In genomic region chr13:41267106-41267505, GRCh38 we compare ENCODE assay signal across 14 cellular contexts. TPM values are rescaled to one million over a fixed set of nuclear protein-coding genes. Genes with fewer than 3 reads are reported as not detected.
DNase-seq lines count a peak whose midpoint lies in the region; ATAC-seq and TF ChIP-seq lines count a peak whose summit lies in the region.
"Had no signal": no experiment of that assay in that cellular context is flagged by ENCODE, and none has a peak within 500 bp of the region (broad histone marks: within the 10 kb centered on the region; RNA-seq: fewer than 3 reads in every experiment).

No MANE protein-coding gene starts in this region.

- H3K27ac Mint-ChIP-seq in activated naive CD8-positive, alpha-beta T cell = peak overlapping the region; percentile 77
- no peak overlapping the region for H3K27ac Mint-ChIP-seq in activated naive CD8-positive, alpha-beta T cell treated with anti-CD3 and anti-CD28 coated beads, Interleukin-2, amount 50 U/mL, for 24 hours
- H3K27ac Mint-ChIP-seq in activated naive CD8-positive, alpha-beta T cell treated with anti-CD3 and anti-CD28 coated beads for 36 hours = peak overlapping the region; percentile 16
- peak overlapping the region; percentile 42 for H3K27ac Mint-ChIP-seq in stimulated activated naive B cell treated with anti-CD40 and anti-IgM and Interleukin-4, amounts not matched to agents 10 μg/mL and 1 μg/mL and 100 μg/mL, for 72 hours

- H3K9me3 ChIP-seq in SK-N-SH (peaks cover 41% of the 10 kb centered on the region), Karpas-422 (ENCODE audit: low read length) (peaks cover 17% of the 10 kb centered on the region)

- H3K79me2 ChIP-seq in SK-N-SH (ENCODE audit: insufficient read depth) (0 out of 2 replicates have a peak, but pooled peaks cover 6% of the 10 kb centered on the region), Karpas-422 (ENCODE audit: low read length) (peaks cover 11% of the 10 kb centered on the region)

- H3K4me3 ChIP-seq in SK-N-SH (ENCODE audit: low read depth in 2 of 2, low read length in 1 of 2) = no peak overlapping the region
- H3K4me3 ChIP-seq in Karpas-422 (ENCODE audit: low read length) = no peak overlapping the region
- H3K4me3 ChIP-seq: BLaER1 had no signal

- H3K36me3 Mint-ChIP-seq in activated naive CD8-positive, alpha-beta T cell = peaks cover 9% of the 10 kb centered on the region
- peaks cover 19% of the 10 kb centered on the region for H3K36me3 Mint-ChIP-seq in activated naive CD8-positive, alpha-beta T cell treated with anti-CD3 and anti-CD28 coated beads, Interleukin-2, amount 50 U/mL, for 24 hours (ENCODE audit: low read depth)
- peaks cover 31% of the 10 kb centered on the region for H3K36me3 Mint-ChIP-seq in activated naive CD8-positive, alpha-beta T cell treated with anti-CD3 and anti-CD28 coated beads for 36 hours
- peaks cover 3% of the 10 kb centered on the region in 2 donors for H3K36me3 Mint-ChIP-seq in stimulated activated naive B cell treated with anti-CD40 and anti-IgM and Interleukin-4, amounts not matched to agents 10 μg/mL and 1 μg/mL and 100 μg/mL, for 72 hours

- no peak for TF ChIP-seq EP300 in SK-N-SH (IDR thresholded peaks at IDR 0.05; ENCODE audit: borderline replicate concordance in 1 of 2, low read depth in 1 of 2, low read length in 1 of 2)

- no peak overlapping the region for H3K27ac ChIP-seq in SK-N-SH (ENCODE audit: low read depth in 2 of 2, low read length in 1 of 2)
- H3K27ac ChIP-seq in Karpas-422 (ENCODE audit: low read length) = no peak overlapping the region
- H3K27ac ChIP-seq: BLaER1 had no signal

- H2AFZ ChIP-seq in SK-N-SH (ENCODE audit: low read depth) (no peak overlapping the region), Karpas-422 (ENCODE audit: low read length) (no peak overlapping the region)

- POLR2A ChIA-PET in SK-N-SH (lab: Yijun Ruan, JAX) = no interaction called here

- CTCF ChIA-PET in SK-N-SH (lab: Yijun Ruan, JAX) = no interaction called here

- H3K4me1 Mint-ChIP-seq in activated naive CD8-positive, alpha-beta T cell (ENCODE audit: low read depth) = peaks cover 34% of the 10 kb centered on the region
- peaks cover 30% of the 10 kb centered on the region for H3K4me1 Mint-ChIP-seq in activated naive CD8-positive, alpha-beta T cell treated with anti-CD3 and anti-CD28 coated beads, Interleukin-2, amount 50 U/mL, for 24 hours
- peaks cover 21% of the 10 kb centered on the region for H3K4me1 Mint-ChIP-seq in activated naive CD8-positive, alpha-beta T cell treated with anti-CD3 and anti-CD28 coated beads for 36 hours
- H3K4me1 Mint-ChIP-seq in stimulated activated naive B cell treated with anti-CD40 and anti-IgM and Interleukin-4, amounts not matched to agents 10 μg/mL and 1 μg/mL and 100 μg/mL, for 72 hours = peaks cover 7 to 22% of the 10 kb centered on the region in 2 donors

- H3K4me1 ChIP-seq in SK-N-SH (ENCODE audit: control insufficient read depth in 1 of 2, insufficient read depth in 2 of 2, low read depth in 1 of 2, low read length in 1 of 2) (peaks cover 0 to 3% of the 10 kb centered on the region in 2 experiments; a peak in 2 of 4 replicates), Karpas-422 (ENCODE audit: low read length) (peaks cover 9% of the 10 kb centered on the region)

- TF ChIP-seq RAD21 in SK-N-SH (IDR thresholded peaks at IDR 0.05; ENCODE audit: low read length) = no peak

- H3F3A ChIP-seq in SK-N-SH (replicated peaks; ENCODE audit: insufficient read depth) = peaks cover 14% of the 10 kb centered on the region

- no peak overlapping the region for H3K9ac ChIP-seq in SK-N-SH
- no peak overlapping the region for H3K9ac ChIP-seq in Karpas-422 (ENCODE audit: low read length)
- H3K9ac ChIP-seq: BLaER1 had no signal

- TF ChIP-seq CTCF in SK-N-SH (IDR thresholded peaks at IDR 0.05) = no peak

- H3K9me3 Mint-ChIP-seq in activated naive CD8-positive, alpha-beta T cell (ENCODE audit: low read depth) = no peaks in the 10 kb centered on the region
- peaks cover 14% of the 10 kb centered on the region for H3K9me3 Mint-ChIP-seq in activated naive CD8-positive, alpha-beta T cell treated with anti-CD3 and anti-CD28 coated beads, Interleukin-2, amount 50 U/mL, for 24 hours
- peaks cover 20% of the 10 kb centered on the region for H3K9me3 Mint-ChIP-seq in activated naive CD8-positive, alpha-beta T cell treated with anti-CD3 and anti-CD28 coated beads for 36 hours
- peaks cover 0 to 4% of the 10 kb centered on the region in 2 donors for H3K9me3 Mint-ChIP-seq in stimulated activated naive B cell treated with anti-CD40 and anti-IgM and Interleukin-4, amounts not matched to agents 10 μg/mL and 1 μg/mL and 100 μg/mL, for 72 hours

- no peaks in the 10 kb centered on the region for H3K27me3 Mint-ChIP-seq in activated naive CD8-positive, alpha-beta T cell
- H3K27me3 Mint-ChIP-seq in activated naive CD8-positive, alpha-beta T cell treated with anti-CD3 and anti-CD28 coated beads, Interleukin-2, amount 50 U/mL, for 24 hours = no peaks in the 10 kb centered on the region
- no peaks in the 10 kb centered on the region for H3K27me3 Mint-ChIP-seq in activated naive CD8-positive, alpha-beta T cell treated with anti-CD3 and anti-CD28 coated beads for 36 hours
- H3K27me3 Mint-ChIP-seq in stimulated activated naive B cell treated with anti-CD40 and anti-IgM and Interleukin-4, amounts not matched to agents 10 μg/mL and 1 μg/mL and 100 μg/mL, for 72 hours = no peaks in the 10 kb centered on the region

- H3K36me3 ChIP-seq in SK-N-SH (replicated peaks in 1 of 2; ENCODE audit: control insufficient read depth in 1 of 2, insufficient read depth in 2 of 2, low read length in 1 of 2) (peaks cover 0 to 5% of the 10 kb centered on the region in 2 experiments), Karpas-422 (ENCODE audit: insufficient read depth, low read length) (no peaks in the 10 kb centered on the region)
- H3K36me3 ChIP-seq: BLaER1 had no signal

- DNase-seq in activated naive CD8-positive, alpha-beta T cell treated with anti-CD3 and anti-CD28 coated beads, Interleukin-2, amount 50 U/mL, for 24 hours = no peak
- DNase-seq in activated naive CD8-positive, alpha-beta T cell treated with anti-CD3 and anti-CD28 coated beads for 36 hours = no peak
- DNase-seq in fibroblast of gingiva (ENCODE audit: low read depth) (peak; percentile 41), SK-N-SH (no peak), Karpas-422 (no peak), NCI-H1048 (lab: John Stamatoyannopoulos, UW) (no peak)
- DNase-seq in stimulated activated naive B cell treated with anti-CD40 and anti-IgM and Interleukin-4, amounts not matched to agents 10 μg/mL and 1 μg/mL and 100 μg/mL, for 72 hours = no peak
- DNase-seq: 8988T, NCI-H187, NCI-H446, NCI-H69, SHP77 had no signal

- H3K27me3 ChIP-seq in SK-N-SH (ENCODE audit: insufficient read depth) = no peaks in the 10 kb centered on the region
- H3K27me3 ChIP-seq in Karpas-422 (ENCODE audit: low read length) = no peaks in the 10 kb centered on the region
- H3K27me3 ChIP-seq: BLaER1 had no signal

- H4K20me1 ChIP-seq in SK-N-SH (ENCODE audit: insufficient read depth) (no peaks in the 10 kb centered on the region), Karpas-422 (ENCODE audit: insufficient read depth, low read depth, low read length) (no peaks in the 10 kb centered on the region)
- H4K20me1 ChIP-seq: BLaER1 had no signal

- no peak overlapping the region for H3K4me2 ChIP-seq in SK-N-SH
- H3K4me2 ChIP-seq in Karpas-422 (ENCODE audit: low read depth, low read length, poor library complexity, severe bottlenecking) = no peak overlapping the region
- H3K4me2 ChIP-seq: BLaER1 had no signal

- no peak overlapping the region for H3K4me3 Mint-ChIP-seq in activated naive CD8-positive, alpha-beta T cell
- no peak overlapping the region for H3K4me3 Mint-ChIP-seq in activated naive CD8-positive, alpha-beta T cell treated with anti-CD3 and anti-CD28 coated beads, Interleukin-2, amount 50 U/mL, for 24 hours
- no peak overlapping the region for H3K4me3 Mint-ChIP-seq in activated naive CD8-positive, alpha-beta T cell treated with anti-CD3 and anti-CD28 coated beads for 36 hours
- no peak overlapping the region for H3K4me3 Mint-ChIP-seq in stimulated activated naive B cell treated with anti-CD40 and anti-IgM and Interleukin-4, amounts not matched to agents 10 μg/mL and 1 μg/mL and 100 μg/mL, for 72 hours

- H3K9me2 ChIP-seq in SK-N-SH (no peaks in the 10 kb centered on the region), Karpas-422 (replicated peaks; ENCODE audit: insufficient read depth, low read length) (no peaks in the 10 kb centered on the region)

- ATAC-seq in activated naive CD8-positive, alpha-beta T cell treated with anti-CD3 and anti-CD28 coated beads, Interleukin-2, amount 50 U/mL, for 24 hours = no peak
- no peak for ATAC-seq in stimulated activated naive B cell treated with anti-CD40 and anti-IgM and Interleukin-4, amounts not matched to agents 10 μg/mL and 1 μg/mL and 100 μg/mL, for 72 hours (replicated peaks)

TF ChIP-seq in SK-N-SH, 30 proteins besides CTCF, POLR2A, EP300 and RAD21:
- TF ChIP-seq FOXJ3 (CRISPR knock-in tag; IDR thresholded peaks at IDR 0.05) (no peak), FOXM1 (IDR thresholded peaks at IDR 0.05; ENCODE audit: low read depth) (no peak), JUND (IDR thresholded peaks at IDR 0.05) (no peak), FOSL2 (IDR thresholded peaks at IDR 0.05; ENCODE audit: borderline replicate concordance, low read depth) (no peak), MXI1 (IDR thresholded peaks at IDR 0.05; ENCODE audit: low read depth, low read length) (no peak), CHD2 (IDR thresholded peaks at IDR 0.05; ENCODE audit: low read length, partially characterized antibody) (no peak)

RNA-seq across cellular contexts. Expression of gene MTRF1, which starts 3.7 kb away (rescaled TPM):
- total RNA-seq in activated naive CD8-positive, alpha-beta T cell treated with anti-CD3 and anti-CD28 coated beads for 36 hours = 10 to 100 TPM; 18.8 to 19.7 TPM
- 9.2 and 13.6 TPM in 2 replicates for polyA plus RNA-seq in SK-N-SH (2012; rRNA removed)
- 9.4 and 10.3 TPM in 2 replicates for polyA plus RNA-seq in SK-N-SH (2012; cell fraction: cytosol; rRNA removed)
- polyA plus RNA-seq in SK-N-SH (2012; cell fraction: nucleus; rRNA removed) = 15.6 and 38.9 TPM in 2 replicates
- 15.1 and 34.2 TPM in 2 replicates for total RNA-seq in Karpas-422 (2014; rRNA removed; shearing (Covaris generic); ENCODE audit: low replicate concordance)

RNA-seq across cellular contexts. Expression of gene NAA16, which starts 44.0 kb away (rescaled TPM):
- total RNA-seq in activated naive CD8-positive, alpha-beta T cell treated with anti-CD3 and anti-CD28 coated beads for 36 hours = 10 to 100 TPM; 29.1 to 33.5 TPM
- polyA plus RNA-seq in SK-N-SH (2012; rRNA removed) = 4.4 and 7.4 TPM in 2 replicates
- 5.3 and 5.6 TPM in 2 replicates for polyA plus RNA-seq in SK-N-SH (2012; cell fraction: cytosol; rRNA removed)
- polyA plus RNA-seq in SK-N-SH (2012; cell fraction: nucleus; rRNA removed) = 13.8 and 23.4 TPM in 2 replicates
- total RNA-seq in Karpas-422 (2014; rRNA removed; shearing (Covaris generic); ENCODE audit: low replicate concordance) = 13.2 and 26.7 TPM in 2 replicates
